Comparison of ENCODE assay signal across 1 cellular context in the genomic region with DNA sequence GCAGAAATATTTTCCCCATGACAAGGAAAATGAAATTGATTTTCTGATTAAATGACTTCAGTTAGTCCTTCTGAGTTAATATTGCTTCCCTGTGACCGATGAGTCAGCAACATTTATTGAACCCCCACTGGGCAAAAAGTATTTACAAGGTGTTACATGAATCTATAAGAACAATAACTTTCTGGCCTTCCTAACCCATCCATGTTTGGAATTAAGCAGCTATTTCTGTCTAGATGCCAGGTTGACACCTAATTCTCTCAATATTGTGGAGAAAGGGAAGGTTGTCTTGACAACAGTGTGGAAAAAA.
TF ChIP-seq lines count a peak whose summit lies in the region.

No MANE protein-coding gene starts in this region.

TF ChIP-seq in HEK293, 187 proteins besides CTCF, POLR2A, EP300 and RAD21 (continued from another document):
- TF ChIP-seq, protein P1, sequence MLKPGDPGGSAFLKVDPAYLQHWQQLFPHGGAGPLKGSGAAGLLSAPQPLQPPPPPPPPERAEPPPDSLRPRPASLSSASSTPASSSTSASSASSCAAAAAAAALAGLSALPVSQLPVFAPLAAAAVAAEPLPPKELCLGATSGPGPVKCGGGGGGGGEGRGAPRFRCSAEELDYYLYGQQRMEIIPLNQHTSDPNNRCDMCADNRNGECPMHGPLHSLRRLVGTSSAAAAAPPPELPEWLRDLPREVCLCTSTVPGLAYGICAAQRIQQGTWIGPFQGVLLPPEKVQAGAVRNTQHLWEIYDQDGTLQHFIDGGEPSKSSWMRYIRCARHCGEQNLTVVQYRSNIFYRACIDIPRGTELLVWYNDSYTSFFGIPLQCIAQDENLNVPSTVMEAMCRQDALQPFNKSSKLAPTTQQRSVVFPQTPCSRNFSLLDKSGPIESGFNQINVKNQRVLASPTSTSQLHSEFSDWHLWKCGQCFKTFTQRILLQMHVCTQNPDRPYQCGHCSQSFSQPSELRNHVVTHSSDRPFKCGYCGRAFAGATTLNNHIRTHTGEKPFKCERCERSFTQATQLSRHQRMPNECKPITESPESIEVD (tag by site-specific recombination; IDR thresholded peaks at IDR 0.05) = peak; percentile 63
